18 cellular contexts compared by ENCODE assay signal in genomic region chr11:105577645-105578044, GRCh38. TPM values are rescaled to one million over a fixed set of nuclear protein-coding genes. Genes with fewer than 3 reads are reported as not detected.
DNase-seq lines count a peak whose midpoint lies in the region; ATAC-seq and TF ChIP-seq lines count a peak whose summit lies in the region.
"Had no signal": no experiment of that assay in that cellular context is flagged by ENCODE, and none has a peak within 500 bp of the region (broad histone marks: within the 10 kb centered on the region; RNA-seq: fewer than 3 reads in every experiment).

No MANE protein-coding gene starts in this region.

- intact Hi-C loops in Right ventricle myocardium inferior (cut with DNase I): no loop called here

- no peaks in the 10 kb centered on the region for H3K27me3 ChIP-seq in cardiac muscle cell
- H3K27me3 ChIP-seq: gastroesophageal sphincter, MG63, Peyer's patch, vagina had no signal

- H3K4me3 ChIP-seq in cardiac muscle cell (no peak overlapping the region), epithelial cell of esophagus (ENCODE audit: low read length) (no peak overlapping the region)
- H3K4me3 ChIP-seq: gastroesophageal sphincter, MG63, Peyer's patch, vagina had no signal

- H3K4me1 ChIP-seq in cardiac muscle cell (ENCODE audit: low read depth): peaks cover 4% of the 10 kb centered on the region
- H3K4me1 ChIP-seq: gastroesophageal sphincter, Peyer's patch, vagina had no signal

- no peak overlapping the region for H3K4me3 Mint-ChIP-seq in type B pancreatic cell
- H3K4me3 Mint-ChIP-seq: activated naive CD4-positive, alpha-beta T cell treated with anti-CD3 and anti-CD28 coated beads, Interleukin-2, amount 10 ng/mL, durations not matched to agents 7 days and 5 days; central memory CD8-positive, alpha-beta T cell had no signal

- no peaks in the 10 kb centered on the region for H3K27me3 Mint-ChIP-seq in type B pancreatic cell
- H3K27me3 Mint-ChIP-seq: activated naive CD4-positive, alpha-beta T cell treated with anti-CD3 and anti-CD28 coated beads, Interleukin-2, amount 10 ng/mL, durations not matched to agents 7 days and 5 days; central memory CD8-positive, alpha-beta T cell had no signal

- no peaks in the 10 kb centered on the region for H3K36me3 ChIP-seq in cardiac muscle cell
- H3K36me3 ChIP-seq: gastroesophageal sphincter, MG63, Peyer's patch, vagina had no signal

- no peak overlapping the region for H3K27ac ChIP-seq in cardiac muscle cell
- H3K27ac ChIP-seq: gastroesophageal sphincter, Peyer's patch, vagina had no signal

- H3K4me1 Mint-ChIP-seq in type B pancreatic cell (ENCODE audit: unreplicated experiment): no peaks in the 10 kb centered on the region
- H3K4me1 Mint-ChIP-seq: activated naive CD4-positive, alpha-beta T cell treated with anti-CD3 and anti-CD28 coated beads, Interleukin-2, amount 10 ng/mL, durations not matched to agents 7 days and 5 days; central memory CD8-positive, alpha-beta T cell had no signal

- DNase-seq in cardiac muscle cell (ENCODE audit: low read depth in 1 of 2, low spot score in 1 of 2): peak; percentile 15 to 64
- DNase-seq in Right ventricle myocardium inferior (ENCODE audit: missing footprints): no peak
- peak; percentile 16 for DNase-seq in SK-N-DZ (ENCODE audit: low spot score)
- DNase-seq in epithelial cell of esophagus (ENCODE audit: low read depth): peak; percentile 37
- DNase-seq in type B pancreatic cell (ENCODE audit: extremely low spot score, unreplicated experiment): no peak
- DNase-seq in activated CD8-positive, alpha-beta memory T cell treated with anti-CD3 and anti-CD28 coated beads, Interleukin-2, amount 50 U/mL, for 48 hours: no peak
- DNase-seq: activated naive CD4-positive, alpha-beta T cell treated with anti-CD3 and anti-CD28 coated beads, Interleukin-2, amount 10 ng/mL, durations not matched to agents 7 days and 5 days; MG63; NCI-H2171 treated with DMSO at 0.1 percent for 48 hours; Peyer's patch; stimulated activated CD4-positive, alpha-beta T cell treated with anti-CD3 and anti-CD28 coated beads, Interleukin-1b, Interleukin-23, amount 100 ng/mL, for 48 hours had no signal

- no peaks in the 10 kb centered on the region for H3K36me3 Mint-ChIP-seq in type B pancreatic cell
- H3K36me3 Mint-ChIP-seq: activated naive CD4-positive, alpha-beta T cell treated with anti-CD3 and anti-CD28 coated beads, Interleukin-2, amount 10 ng/mL, durations not matched to agents 7 days and 5 days had no signal

- H3K27ac Mint-ChIP-seq in type B pancreatic cell: no peak overlapping the region
- H3K27ac Mint-ChIP-seq: activated naive CD4-positive, alpha-beta T cell treated with anti-CD3 and anti-CD28 coated beads, Interleukin-2, amount 10 ng/mL, durations not matched to agents 7 days and 5 days had no signal

- no peaks in the 10 kb centered on the region for H3K9me3 Mint-ChIP-seq in type B pancreatic cell
- H3K9me3 Mint-ChIP-seq: activated naive CD4-positive, alpha-beta T cell treated with anti-CD3 and anti-CD28 coated beads, Interleukin-2, amount 10 ng/mL, durations not matched to agents 7 days and 5 days; central memory CD8-positive, alpha-beta T cell had no signal

- ATAC-seq in Right ventricle myocardium inferior (no peak), HG03097 (IDR thresholded peaks at IDR 0.05; ENCODE audit: low FRiP score, unreplicated experiment) (no peak), GM21390 (IDR thresholded peaks at IDR 0.05; ENCODE audit: unreplicated experiment) (no peak)
- ATAC-seq: gastroesophageal sphincter had no signal

- no peaks in the 10 kb centered on the region for H3K9me3 ChIP-seq in cardiac muscle cell (ENCODE audit: low read depth)
- H3K9me3 ChIP-seq: gastroesophageal sphincter, MG63, Peyer's patch, vagina had no signal

- TF ChIP-seq CTCF in cardiac muscle cell (IDR thresholded peaks at IDR 0.05; ENCODE audit: low read depth, low read length) (peak; percentile 40), epithelial cell of esophagus (IDR thresholded peaks at IDR 0.05; ENCODE audit: insufficient read depth, low read depth, low read length, missing control alignments) (no peak), type B pancreatic cell (conservative IDR thresholded peaks at IDR 0.05) (peak; percentile 32)

RNA-seq across cellular contexts. Expression of gene GRIA4, which starts 32.2 kb away (rescaled TPM):
- total RNA-seq in cardiac muscle cell (14.8 and 36.6 TPM in 2 replicates), Right ventricle myocardium inferior (not detected), type B pancreatic cell (ENCODE audit: low replicate concordance) (26.7 and 58.5 TPM in 2 replicates)
- polyA plus RNA-seq in cardiac muscle cell: 20.8 and 31.3 TPM in 2 replicates
- polyA plus RNA-seq in SK-N-DZ (2014; cell fraction: cytosol; rRNA removed): 42.5 and 43.3 TPM in 2 replicates
- 28.9 and 39.9 TPM in 2 replicates for polyA plus RNA-seq in SK-N-DZ (2014; cell fraction: nucleus; rRNA removed)
- total RNA-seq: activated CD8-positive, alpha-beta memory T cell treated with anti-CD3 and anti-CD28 coated beads for 36 hours; mononuclear cell; vagina had no signal

Comparison
In these comparisons a context has a peak if more than half of its experiments do, and no peak if none do; other contexts are left out.
1. DNase-seq: peak in cardiac muscle cell (2 of 2), SK-N-DZ (single experiment) and epithelial cell of esophagus (single experiment); none in Right ventricle myocardium inferior (single experiment), type B pancreatic cell (single experiment) and activated CD8-positive, alpha-beta memory T cell treated with anti-CD3 and anti-CD28 coated beads, Interleukin-2, amount 50 U/mL, for 48 hours (single experiment).
2. RNA of gene GRIA4, which starts 32.2 kb away (total RNA-seq): 14.8 to 36.6 TPM in cardiac muscle cell and 26.7 to 58.5 TPM in type B pancreatic cell; not detected in Right ventricle myocardium inferior (single experiment); every median in the first group is over 10 times any median in the second.